22 cellular contexts compared by ENCODE assay signal in the genomic region with DNA sequence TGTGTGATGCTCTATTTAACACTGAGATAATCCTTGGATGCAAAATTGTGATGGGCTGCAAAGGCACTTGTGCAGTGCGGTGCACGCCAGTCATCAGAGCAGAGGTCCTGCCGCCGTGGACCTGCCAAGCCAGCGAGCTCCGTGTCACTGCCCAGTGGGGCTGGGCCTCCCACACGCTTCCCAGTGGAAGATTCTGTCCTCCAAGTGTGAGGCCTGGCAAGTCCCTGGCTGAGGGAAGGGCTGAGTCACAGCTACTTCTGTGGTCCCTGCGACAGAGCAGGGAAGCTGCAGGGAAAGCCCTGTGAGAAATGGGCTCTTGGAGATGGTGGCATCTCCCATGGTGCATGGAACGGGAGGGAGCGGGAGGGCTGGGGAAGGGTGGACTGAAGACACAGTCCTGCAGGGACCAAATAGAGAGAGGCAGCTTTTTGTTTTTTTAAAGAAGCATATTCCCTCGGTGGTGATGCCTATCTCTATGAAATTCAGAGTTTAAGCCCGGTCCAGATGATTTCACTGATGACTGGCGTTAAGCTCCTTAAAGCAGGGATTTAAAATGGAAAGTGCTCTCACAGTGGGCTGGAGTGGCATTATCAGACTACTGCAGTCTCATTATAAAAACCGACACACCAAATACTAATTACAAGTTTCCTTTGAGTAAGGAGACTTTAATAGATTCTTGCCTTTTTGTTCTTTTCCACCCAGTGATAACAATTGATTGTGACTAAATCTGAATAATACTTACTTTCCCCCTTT.
DNase-seq lines count a peak whose midpoint lies in the region; ATAC-seq, FAIRE-seq and TF ChIP-seq lines count a peak whose summit lies in the region.
"Had no signal": no experiment of that assay in that cellular context is flagged by ENCODE, and none has a peak within 500 bp of the region (broad histone marks: within the 10 kb centered on the region; RNA-seq: fewer than 3 reads in every experiment).

No MANE protein-coding gene starts in this region.

- no peaks in the 10 kb centered on the region for H4K20me1 ChIP-seq in GM23248 (ENCODE audit: insufficient read depth)
- no peaks in the 10 kb centered on the region for H4K20me1 ChIP-seq in astrocyte (ENCODE audit: insufficient read depth, low read length)

- FAIRE-seq in astrocyte (lab: Jason Lieb, UNC) (peak; percentile 5), frontal cortex (lab: Jason Lieb, UNC) (no peak)

- no peaks in the 10 kb centered on the region for H3K9me2 ChIP-seq in GM23248 (ENCODE audit: insufficient read depth)

- no peak overlapping the region for H3K4me3 ChIP-seq in GM23248
- H3K4me3 ChIP-seq in astrocyte (ENCODE audit: insufficient read depth, low read depth, low read length) = no peak overlapping the region
- no peak overlapping the region for H3K4me3 ChIP-seq in right atrium auricular region
- H3K4me3 ChIP-seq in gastrocnemius medialis = no peak overlapping the region
- H3K4me3 ChIP-seq: right lobe of liver, vagina had no signal

- H3K36me3 ChIP-seq in GM23248 (ENCODE audit: low read depth) (no peaks in the 10 kb centered on the region), astrocyte (ENCODE audit: insufficient read depth, low read length) (no peaks in the 10 kb centered on the region), right atrium auricular region (no peaks in the 10 kb centered on the region), gastrocnemius medialis (no peaks in the 10 kb centered on the region)
- H3K36me3 ChIP-seq: neutrophil, right lobe of liver, vagina had no signal

- no peaks in the 10 kb centered on the region for H3K27me3 ChIP-seq in GM23248 (replicated peaks; ENCODE audit: insufficient read depth)
- H3K27me3 ChIP-seq in astrocyte (ENCODE audit: insufficient read depth, low read length) = peaks cover 2% of the 10 kb centered on the region
- H3K27me3 ChIP-seq in right atrium auricular region = no peaks in the 10 kb centered on the region
- no peaks in the 10 kb centered on the region for H3K27me3 ChIP-seq in gastrocnemius medialis
- H3K27me3 ChIP-seq: neutrophil, right lobe of liver, vagina had no signal

- H3K4me2 ChIP-seq in GM23248 (ENCODE audit: unreplicated experiment) (no peak overlapping the region), astrocyte (ENCODE audit: low read length) (no peak overlapping the region)

- no peak overlapping the region for H3K9ac ChIP-seq in GM23248
- no peak overlapping the region for H3K9ac ChIP-seq in astrocyte (ENCODE audit: low read length)

- H2AFZ ChIP-seq in GM23248 (no peak overlapping the region), astrocyte (ENCODE audit: low read depth, low read length) (no peak overlapping the region)

- TF ChIP-seq POLR2A in gastrocnemius medialis (IDR thresholded peaks at IDR 0.05) = no peak

- H3K79me2 ChIP-seq in GM23248 (ENCODE audit: insufficient read depth) = no peaks in the 10 kb centered on the region
- no peaks in the 10 kb centered on the region for H3K79me2 ChIP-seq in astrocyte (ENCODE audit: insufficient read depth, low read length)

- H3K27ac ChIP-seq in GM23248 = no peak overlapping the region
- no peak overlapping the region for H3K27ac ChIP-seq in astrocyte (ENCODE audit: low read depth, low read length)
- no peak overlapping the region for H3K27ac ChIP-seq in right atrium auricular region
- H3K27ac ChIP-seq in gastrocnemius medialis = no peak overlapping the region
- H3K27ac ChIP-seq: neutrophil, right lobe of liver, vagina had no signal

- TF ChIP-seq CTCF in astrocyte (IDR thresholded peaks at IDR 0.05; ENCODE audit: insufficient read depth, low read depth, low read length) (no peak), right atrium auricular region (IDR thresholded peaks at IDR 0.05) (no peak), gastrocnemius medialis (IDR thresholded peaks at IDR 0.05 in 4 of 5, conservative IDR thresholded peaks at IDR 0.05 in 1 of 5) (no peak)

- H3K4me3 Mint-ChIP-seq in astrocyte (ENCODE audit: unreplicated experiment) = no peak overlapping the region

- intact Hi-C loops in gastrocnemius medialis (cut with DNase I; ENCODE audit: low total_unique reads) = no loop called here

- H3K27ac Mint-ChIP-seq in astrocyte (ENCODE audit: unreplicated experiment) = no peak overlapping the region

- peaks cover 17% of the 10 kb centered on the region for H3K4me1 Mint-ChIP-seq in astrocyte (ENCODE audit: low read depth, unreplicated experiment)

- ATAC-seq in gastrocnemius medialis (peak; percentile 75 to 80), HG02588 (IDR thresholded peaks at IDR 0.05; ENCODE audit: unreplicated experiment) (no peak)
- ATAC-seq: left colon, SK-N-SH treated with all-trans-retinoic acid at 6 μM for 48 hours had no signal

- H3F3A ChIP-seq in GM23248 (ENCODE audit: insufficient read depth) = no peaks in the 10 kb centered on the region

- H3K27me3 Mint-ChIP-seq in astrocyte (ENCODE audit: low read depth, unreplicated experiment) = no peaks in the 10 kb centered on the region

- DNase-seq in GM23248 (peak; percentile 56), astrocyte (ENCODE audit: low read depth) (peak; percentile 40), right atrium auricular region (ENCODE audit: low spot score) (peak; percentile 62), gastrocnemius medialis (peak in 1 of 2 donors; percentile 53), frontal cortex (ENCODE audit: low spot score in 2 of 2) (no peak), epidermal melanocyte (ENCODE audit: insufficient read length, low spot score) (no peak)
- DNase-seq: activated CD4-positive, alpha-beta T cell treated with anti-CD3 and anti-CD28 coated beads for 1 hour; activated effector memory CD4-positive, alpha-beta T cell treated with anti-CD3 and anti-CD28 coated beads, Interleukin-2, amount 50 U/mL, for 16 hours; AML-193; amniotic stem cell; Caco-2; effector memory CD4-positive, alpha-beta T cell; KBM-7; left colon; NCI-H748 treated with DMSO at 0.1 percent for 48 hours; right lobe of liver; stimulated activated CD8-positive, alpha-beta memory T cell treated with anti-CD3 and anti-CD28 coated beads, Interleukin-4, amount 100 ng/mL, for 48 hours; T1000 had no signal

- WGBS in GM23248 (ENCODE audit: low coverage in 1 of 2, low lambda C conversion rate in 2 of 2, missing lambda C conversion rate in 2 of 2), 2 experiments = 4 to 8% methylated on average over 14 of the region's 14 CpGs

- H3K4me1 ChIP-seq in GM23248 (ENCODE audit: insufficient read depth) (no peaks in the 10 kb centered on the region), astrocyte (ENCODE audit: insufficient read depth, low read length) (no peaks in the 10 kb centered on the region), right atrium auricular region (peaks cover 0 to 3% of the 10 kb centered on the region in 2 donors), gastrocnemius medialis (peaks cover 8 to 11% of the 10 kb centered on the region in 2 donors)
- H3K4me1 ChIP-seq: Caco-2, vagina had no signal

- peaks cover 5% of the 10 kb centered on the region for H3K9me3 Mint-ChIP-seq in astrocyte (ENCODE audit: unreplicated experiment)

- in situ Hi-C loops in GM23248 (cut with MboI) = no loop called here
- in situ Hi-C loops in gastrocnemius medialis (cut with MboI; ENCODE audit: low sequenced_read_pairs in 4 of 4) = no loop called here

- no peaks in the 10 kb centered on the region for H3K9me3 ChIP-seq in GM23248 (ENCODE audit: low read depth)
- H3K9me3 ChIP-seq in astrocyte (ENCODE audit: insufficient read depth, low read depth, low read length) = peaks cover 3% of the 10 kb centered on the region
- H3K9me3 ChIP-seq in right atrium auricular region = peaks cover 0 to 8% of the 10 kb centered on the region in 2 donors
- H3K9me3 ChIP-seq in gastrocnemius medialis = no peaks in the 10 kb centered on the region
- H3K9me3 ChIP-seq: Caco-2, neutrophil, right lobe of liver, vagina had no signal

- H3K36me3 Mint-ChIP-seq in astrocyte (ENCODE audit: low read depth, unreplicated experiment) = no peaks in the 10 kb centered on the region

Comparison
In these comparisons a context has a peak if more than half of its experiments do, and no peak if none do; other contexts are left out.
1. DNase-seq: peak in GM23248 (single experiment), astrocyte (single experiment) and right atrium auricular region (single experiment); none in frontal cortex (0 of 2) and epidermal melanocyte (single experiment).